10 cellular contexts compared by ENCODE assay signal in genomic region chr7:131606346-131607290, GRCh38. TPM values are rescaled to one million over a fixed set of nuclear protein-coding genes. Genes with fewer than 3 reads are reported as not detected.
A peak's percentile ranks its signal among the peaks of the same experiment; 100 is the strongest.
DNase-seq lines count a peak whose midpoint lies in the region; ATAC-seq and TF ChIP-seq lines count a peak whose summit lies in the region.
"Had no signal": no experiment of that assay in that cellular context is flagged by ENCODE, and none has a peak within 500 bp of the region (broad histone marks: within the 10 kb centered on the region; RNA-seq: fewer than 3 reads in every experiment).

No MANE protein-coding gene starts in this region.

- H3K9me3 Mint-ChIP-seq in activated CD8-positive, alpha-beta T cell treated with anti-CD3 and anti-CD28 coated beads for 36 hours = no peaks in the 10 kb centered on the region
- no peaks in the 10 kb centered on the region for H3K9me3 Mint-ChIP-seq in activated CD8-positive, alpha-beta T cell treated with anti-CD3 and anti-CD28 coated beads, Interleukin-2, amount 10 ng/mL, durations not matched to agents 7 days and 5 days (ENCODE audit: insufficient read depth)
- no peaks in the 10 kb centered on the region for H3K9me3 Mint-ChIP-seq in endodermal cell
- H3K9me3 Mint-ChIP-seq: activated CD4-positive, alpha-beta T cell treated with anti-CD3 and anti-CD28 coated beads, Interleukin-2, amount 10 ng/mL, durations not matched to agents 24 days and 14 days had no signal

- CTCF ChIA-PET in activated CD8-positive, alpha-beta T cell treated with anti-CD3 and anti-CD28 coated beads for 36 hours (lab: Charles Lee) = no interaction called here
- CTCF ChIA-PET in activated CD8-positive, alpha-beta T cell treated with anti-CD3 and anti-CD28 coated beads, Interleukin-2, amount 10 ng/mL, durations not matched to agents 7 days and 5 days (lab: Charles Lee) = no interaction called here

- DNase-seq in activated CD8-positive, alpha-beta T cell treated with anti-CD3 and anti-CD28 coated beads for 36 hours = peak; percentile 35
- no peak for DNase-seq in activated CD8-positive, alpha-beta T cell treated with anti-CD3 and anti-CD28 coated beads, Interleukin-2, amount 10 ng/mL, durations not matched to agents 7 days and 5 days
- DNase-seq in NOMO-1 treated with dmso at 0.1 percent for 144 hours (lab: John Stamatoyannopoulos, UW; ENCODE audit: unreplicated experiment) (peak; percentile 2), endodermal cell (peak; percentile 64), kidney glomerular epithelial cell (lab: John Stamatoyannopoulos, UW) (no peak), COR-L47 (lab: John Stamatoyannopoulos, UW) (no peak), T-helper 1 cell (no peak)
- DNase-seq in stimulated activated CD8-positive, alpha-beta memory T cell treated with anti-CD3 and anti-CD28 coated beads, Interleukin-4, amount 100 ng/mL, for 24 hours (ENCODE audit: low read depth) = peak; percentile 10
- DNase-seq: activated CD4-positive, alpha-beta T cell treated with anti-CD3 and anti-CD28 coated beads, Interleukin-2, amount 10 ng/mL, durations not matched to agents 24 days and 14 days had no signal

- 81 to 87% methylated on average over 10 to 11 of the region's 11 CpGs for WGBS in endodermal cell (ENCODE audit: insufficient coverage in 1 of 2, insufficient read length in 1 of 2), 2 experiments

- no peaks in the 10 kb centered on the region for H3K36me3 Mint-ChIP-seq in activated CD8-positive, alpha-beta T cell treated with anti-CD3 and anti-CD28 coated beads for 36 hours (ENCODE audit: low read depth)
- no peaks in the 10 kb centered on the region for H3K36me3 Mint-ChIP-seq in activated CD8-positive, alpha-beta T cell treated with anti-CD3 and anti-CD28 coated beads, Interleukin-2, amount 10 ng/mL, durations not matched to agents 7 days and 5 days (ENCODE audit: low read depth)
- no peaks in the 10 kb centered on the region for H3K36me3 Mint-ChIP-seq in endodermal cell (ENCODE audit: low read depth)

- no peak overlapping the region for H3K27ac Mint-ChIP-seq in activated CD8-positive, alpha-beta T cell treated with anti-CD3 and anti-CD28 coated beads for 36 hours
- no peak overlapping the region for H3K27ac Mint-ChIP-seq in activated CD8-positive, alpha-beta T cell treated with anti-CD3 and anti-CD28 coated beads, Interleukin-2, amount 10 ng/mL, durations not matched to agents 7 days and 5 days
- peak overlapping the region; percentile 89 for H3K27ac Mint-ChIP-seq in endodermal cell
- H3K27ac Mint-ChIP-seq: activated CD4-positive, alpha-beta T cell treated with anti-CD3 and anti-CD28 coated beads, Interleukin-2, amount 10 ng/mL, durations not matched to agents 24 days and 14 days had no signal

- no peaks in the 10 kb centered on the region for H3K9me3 ChIP-seq in endodermal cell (ENCODE audit: control insufficient read depth, low read length)

- H3K36me3 ChIP-seq in endodermal cell (ENCODE audit: control insufficient read depth, insufficient read depth, low read length) = no peaks in the 10 kb centered on the region

- no peak overlapping the region for H3K9ac ChIP-seq in endodermal cell (ENCODE audit: extremely low read depth, low read length, poor library complexity, severe bottlenecking)
- H3K9ac ChIP-seq: KMS-11 had no signal

- peaks cover 19% of the 10 kb centered on the region for H3K27me3 Mint-ChIP-seq in activated CD8-positive, alpha-beta T cell treated with anti-CD3 and anti-CD28 coated beads for 36 hours
- H3K27me3 Mint-ChIP-seq in activated CD8-positive, alpha-beta T cell treated with anti-CD3 and anti-CD28 coated beads, Interleukin-2, amount 10 ng/mL, durations not matched to agents 7 days and 5 days (ENCODE audit: low read depth) = peaks cover 14% of the 10 kb centered on the region
- no peaks in the 10 kb centered on the region for H3K27me3 Mint-ChIP-seq in endodermal cell (ENCODE audit: insufficient read depth)

- H3K4me3 Mint-ChIP-seq in activated CD8-positive, alpha-beta T cell treated with anti-CD3 and anti-CD28 coated beads for 36 hours = no peak overlapping the region
- H3K4me3 Mint-ChIP-seq in activated CD8-positive, alpha-beta T cell treated with anti-CD3 and anti-CD28 coated beads, Interleukin-2, amount 10 ng/mL, durations not matched to agents 7 days and 5 days = no peak overlapping the region
- H3K4me3 Mint-ChIP-seq in endodermal cell = no peak overlapping the region
- H3K4me3 Mint-ChIP-seq: activated CD4-positive, alpha-beta T cell treated with anti-CD3 and anti-CD28 coated beads, Interleukin-2, amount 10 ng/mL, durations not matched to agents 24 days and 14 days had no signal

- peaks cover 44% of the 10 kb centered on the region for H3K4me1 ChIP-seq in endodermal cell (ENCODE audit: control insufficient read depth, insufficient read depth, low read length)

- POLR2A ChIA-PET in activated CD8-positive, alpha-beta T cell treated with anti-CD3 and anti-CD28 coated beads for 36 hours (lab: Charles Lee) = interaction anchor here (0.7 kb wide), 1 partner anchor 26 kb away, joined by 3 read pairs; no protein-coding TSS in a partner anchor
- POLR2A ChIA-PET in activated CD8-positive, alpha-beta T cell treated with anti-CD3 and anti-CD28 coated beads, Interleukin-2, amount 10 ng/mL, durations not matched to agents 7 days and 5 days (lab: Charles Lee) = no interaction called here

- intact Hi-C loops in activated CD8-positive, alpha-beta T cell treated with anti-CD3 and anti-CD28 coated beads for 36 hours (cut with micrococcal nuclease) = no loop called here

- no peak overlapping the region for H3K27ac ChIP-seq in endodermal cell (ENCODE audit: low read depth, low read length)
- H3K27ac ChIP-seq: KMS-11 had no signal

- peaks cover 8% of the 10 kb centered on the region for H3K4me1 Mint-ChIP-seq in activated CD8-positive, alpha-beta T cell treated with anti-CD3 and anti-CD28 coated beads for 36 hours (ENCODE audit: low read depth)
- no peaks in the 10 kb centered on the region for H3K4me1 Mint-ChIP-seq in activated CD8-positive, alpha-beta T cell treated with anti-CD3 and anti-CD28 coated beads, Interleukin-2, amount 10 ng/mL, durations not matched to agents 7 days and 5 days (ENCODE audit: low read depth)
- peaks cover 61% of the 10 kb centered on the region for H3K4me1 Mint-ChIP-seq in endodermal cell

- TF ChIP-seq CTCF in activated CD8-positive, alpha-beta T cell treated with anti-CD3 and anti-CD28 coated beads for 36 hours (IDR thresholded peaks at IDR 0.05) = no peak
- no peak for TF ChIP-seq CTCF in endodermal cell (conservative IDR thresholded peaks at IDR 0.05)

- no peak overlapping the region for H3K4me3 ChIP-seq in endodermal cell (ENCODE audit: low read length)

- no peaks in the 10 kb centered on the region for H3K27me3 ChIP-seq in endodermal cell (ENCODE audit: control insufficient read depth, insufficient read depth, low read length, poor library complexity, severe bottlenecking)

- ATAC-seq in activated CD8-positive, alpha-beta T cell treated with anti-CD3 and anti-CD28 coated beads for 36 hours = peak; percentile 65
- ATAC-seq in activated CD8-positive, alpha-beta T cell treated with anti-CD3 and anti-CD28 coated beads, Interleukin-2, amount 10 ng/mL, durations not matched to agents 7 days and 5 days = no peak

RNA-seq across cellular contexts. Expression of gene PODXL, which starts 50.2 kb away (rescaled TPM):
- under 1 TPM; 0.45 to 0.51 TPM for total RNA-seq in activated CD8-positive, alpha-beta T cell treated with anti-CD3 and anti-CD28 coated beads for 36 hours
- 1 to 10 TPM; 1.3 to 1.5 TPM for total RNA-seq in activated CD8-positive, alpha-beta T cell treated with anti-CD3 and anti-CD28 coated beads, Interleukin-2, amount 10 ng/mL, durations not matched to agents 7 days and 5 days
- 100 to 1,000 TPM; 523 to 701 TPM for total RNA-seq in endodermal cell
- 279 TPM for polyA plus RNA-seq in endodermal cell (2013, experiment 1 of 2)
- polyA plus RNA-seq in endodermal cell (2013, experiment 2 of 2) = 257 TPM

Comparison
In these comparisons a context has a peak if more than half of its experiments do, and no peak if none do; other contexts are left out.
1. DNase-seq: peak in activated CD8-positive, alpha-beta T cell treated with anti-CD3 and anti-CD28 coated beads for 36 hours (single experiment), NOMO-1 treated with dmso at 0.1 percent for 144 hours (single experiment), endodermal cell (single experiment) and stimulated activated CD8-positive, alpha-beta memory T cell treated with anti-CD3 and anti-CD28 coated beads, Interleukin-4, amount 100 ng/mL, for 24 hours (single experiment); none in activated CD8-positive, alpha-beta T cell treated with anti-CD3 and anti-CD28 coated beads, Interleukin-2, amount 10 ng/mL, durations not matched to agents 7 days and 5 days (single experiment), kidney glomerular epithelial cell (single experiment), COR-L47 (single experiment) and T-helper 1 cell (0 of 5).
2. RNA of gene PODXL, which starts 50.2 kb away (total RNA-seq): 523 to 701 TPM in endodermal cell; 1.3 to 1.5 TPM in activated CD8-positive, alpha-beta T cell treated with anti-CD3 and anti-CD28 coated beads, Interleukin-2, amount 10 ng/mL, durations not matched to agents 7 days and 5 days and 0.45 to 0.51 TPM in activated CD8-positive, alpha-beta T cell treated with anti-CD3 and anti-CD28 coated beads for 36 hours; every median in the first group is over 100 times any median in the second.